In genomic region chr7:75878769-75879596, GRCh38 we compare ENCODE assay signal across 8 cellular contexts.
A peak's percentile ranks its signal among the peaks of the same experiment; 100 is the strongest.
DNase-seq lines count a peak whose midpoint lies in the region; ATAC-seq lines count a peak whose summit lies in the region.

TSS of gene RHBDD2 (plus strand) at chr7:75879034. CDS start at chr7:75879083, 49 bp downstream.

- ATAC-seq in GM21390 (IDR thresholded peaks at IDR 0.05; ENCODE audit: unreplicated experiment) (peak; percentile 91), memory B cell (ENCODE audit: low read depth) (peak; percentile 98)
- peak; percentile 95 for ATAC-seq in effector memory CD8-positive, alpha-beta T cell (replicated peaks)

- peaks cover 29 to 37% of the 10 kb centered on the region in 2 donors for H3K4me1 Mint-ChIP-seq in effector memory CD8-positive, alpha-beta T cell (ENCODE audit: low read depth in 2 of 2)
- peaks cover 17% of the 10 kb centered on the region for H3K4me1 Mint-ChIP-seq in memory B cell

- peak; percentile 98 for DNase-seq in COLO829 (ENCODE audit: low spot score)
- peak in 74 of 76 experiments; percentile 34 to 95 (median 90) for DNase-seq in HUDEP-2 (lab: John Stamatoyannopoulos, UW; ENCODE audit: unreplicated experiment in 76 of 76)
- DNase-seq in NOMO-1 treated with dmso at 0.1 percent for 144 hours (lab: John Stamatoyannopoulos, UW; ENCODE audit: unreplicated experiment): peak; percentile 98
- DNase-seq in activated CD8-positive, alpha-beta memory T cell treated with anti-CD3 and anti-CD28 coated beads for 48 hours (ENCODE audit: low read depth in 2 of 3, low spot score in 2 of 3): peak; percentile 86 to 92 (median 87)
- DNase-seq in effector memory CD8-positive, alpha-beta T cell: peak; percentile 88
- peak; percentile 81 to 91 for DNase-seq in memory B cell (ENCODE audit: low spot score in 2 of 2)
- peak; percentile 91 for DNase-seq in stimulated activated CD8-positive, alpha-beta memory T cell treated with anti-CD3 and anti-CD28 coated beads, Interleukin-12 subunit alpha, Interleukin-12 subunit beta, amount 100 ng/mL, for 24 hours (ENCODE audit: extremely low read depth)

- no peaks in the 10 kb centered on the region for H3K9me3 Mint-ChIP-seq in effector memory CD8-positive, alpha-beta T cell
- no peaks in the 10 kb centered on the region for H3K9me3 Mint-ChIP-seq in memory B cell

- no peaks in the 10 kb centered on the region for H3K27me3 Mint-ChIP-seq in effector memory CD8-positive, alpha-beta T cell
- H3K27me3 Mint-ChIP-seq in memory B cell: no peaks in the 10 kb centered on the region

- peak within 1 kb of the TSS; percentile 96 for H3K4me3 Mint-ChIP-seq in effector memory CD8-positive, alpha-beta T cell
- H3K4me3 Mint-ChIP-seq in memory B cell: peak within 1 kb of the TSS; percentile 99

- peak within 1 kb of the TSS; percentile 92 to 94 for H3K27ac Mint-ChIP-seq in effector memory CD8-positive, alpha-beta T cell
- H3K27ac Mint-ChIP-seq in memory B cell: peak within 1 kb of the TSS; percentile 94

- peaks cover 37% of the 10 kb centered on the region for H3K36me3 Mint-ChIP-seq in effector memory CD8-positive, alpha-beta T cell (ENCODE audit: insufficient read depth)
- H3K36me3 Mint-ChIP-seq in memory B cell: peaks cover 11% of the 10 kb centered on the region

Comparison
In these comparisons a context has a peak if more than half of its experiments do, and no peak if none do; other contexts are left out.
1. Peak in every context shown above with its lines: DNase-seq and ATAC-seq.